ENCODE assay signal across 8 cellular contexts in the genomic region with DNA sequence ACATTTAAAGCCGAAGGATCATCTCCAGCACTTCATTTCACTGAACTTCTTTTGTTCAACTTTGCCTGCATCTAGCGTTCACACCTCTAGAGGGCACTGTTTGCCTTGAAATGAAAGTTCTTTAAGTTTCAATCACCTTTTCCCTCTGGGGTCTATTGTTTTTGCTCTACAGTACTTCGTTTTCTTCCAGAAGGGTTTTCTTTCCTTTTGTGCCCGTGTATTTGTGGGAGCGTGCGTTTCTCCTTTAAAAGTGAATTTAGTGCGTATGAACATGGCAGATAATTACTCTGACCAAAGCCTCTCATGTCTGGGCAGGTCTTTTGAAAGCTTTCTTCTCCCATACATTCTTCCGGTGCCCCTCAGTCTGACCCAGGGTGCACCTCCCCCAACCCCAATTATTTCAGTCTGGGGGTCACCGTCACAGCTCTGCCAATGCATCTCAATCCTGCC.
DNase-seq lines count a peak whose midpoint lies in the region; ATAC-seq lines count a peak whose summit lies in the region.

No MANE protein-coding gene starts in this region.

- peaks cover 3% of the 10 kb centered on the region for H3K27me3 Mint-ChIP-seq in activated T-helper 1 cell treated with anti-CD3 and anti-CD28 coated beads, Interleukin-12 subunit alpha, Interleukin-12 subunit beta, Interleukin-2, Interleukin-4 antibody, amounts not matched to agents 30 ng/mL and 10 ng/mL and 1 ng/mL, durations not matched to agents 14 hours and 24 hours and 36 hours (ENCODE audit: insufficient read depth)

- DNase-seq in DMS153 treated with DMSO at 0.1 percent for 48 hours (lab: John Stamatoyannopoulos, UW; ENCODE audit: unreplicated experiment) = peak; percentile 97
- DNase-seq in NCI-H510A (lab: John Stamatoyannopoulos, UW) = peak; percentile 26
- peak; percentile 8 for DNase-seq in activated T-helper 1 cell treated with anti-CD3 and anti-CD28 coated beads, Interleukin-12 subunit alpha, Interleukin-12 subunit beta, Interleukin-2, Interleukin-4 antibody, amounts not matched to agents 30 ng/mL and 10 ng/mL and 1 ng/mL, durations not matched to agents 14 hours and 24 hours and 36 hours (ENCODE audit: low spot score)
- peak; percentile 83 for DNase-seq in iPS DF 4.7 (ENCODE audit: extremely low read depth, low spot score)
- peak; percentile 29 for DNase-seq in smooth muscle cell of the brain vasculature (ENCODE audit: low read depth, low spot score)

- H3K27ac Mint-ChIP-seq in activated T-helper 1 cell treated with anti-CD3 and anti-CD28 coated beads, Interleukin-12 subunit alpha, Interleukin-12 subunit beta, Interleukin-2, Interleukin-4 antibody, amounts not matched to agents 30 ng/mL and 10 ng/mL and 1 ng/mL, durations not matched to agents 14 hours and 24 hours and 36 hours = no peak overlapping the region

- H3K4me1 Mint-ChIP-seq in activated T-helper 1 cell treated with anti-CD3 and anti-CD28 coated beads, Interleukin-12 subunit alpha, Interleukin-12 subunit beta, Interleukin-2, Interleukin-4 antibody, amounts not matched to agents 30 ng/mL and 10 ng/mL and 1 ng/mL, durations not matched to agents 14 hours and 24 hours and 36 hours (ENCODE audit: low read depth) = no peaks in the 10 kb centered on the region

- intact Hi-C loops in activated T-helper 1 cell treated with anti-CD3 and anti-CD28 coated beads, Interleukin-12 subunit alpha, Interleukin-12 subunit beta, Interleukin-2, Interleukin-4 antibody, amounts not matched to agents 30 ng/mL and 10 ng/mL and 1 ng/mL, durations not matched to agents 14 hours and 24 hours and 36 hours (cut with micrococcal nuclease) = no loop called here

- H3K9me3 Mint-ChIP-seq in activated T-helper 1 cell treated with anti-CD3 and anti-CD28 coated beads, Interleukin-12 subunit alpha, Interleukin-12 subunit beta, Interleukin-2, Interleukin-4 antibody, amounts not matched to agents 30 ng/mL and 10 ng/mL and 1 ng/mL, durations not matched to agents 14 hours and 24 hours and 36 hours = no peaks in the 10 kb centered on the region

- no peaks in the 10 kb centered on the region for H3K36me3 Mint-ChIP-seq in activated T-helper 1 cell treated with anti-CD3 and anti-CD28 coated beads, Interleukin-12 subunit alpha, Interleukin-12 subunit beta, Interleukin-2, Interleukin-4 antibody, amounts not matched to agents 30 ng/mL and 10 ng/mL and 1 ng/mL, durations not matched to agents 14 hours and 24 hours and 36 hours (ENCODE audit: low read depth)

- ATAC-seq in HG02885 (IDR thresholded peaks at IDR 0.05; ENCODE audit: poor library complexity, unreplicated experiment) = peak; percentile 45
- ATAC-seq in HG03280 (IDR thresholded peaks at IDR 0.05; ENCODE audit: unreplicated experiment) = no peak
- ATAC-seq in GM21423 (IDR thresholded peaks at IDR 0.05; ENCODE audit: unreplicated experiment) = no peak

- no peak overlapping the region for H3K4me3 Mint-ChIP-seq in activated T-helper 1 cell treated with anti-CD3 and anti-CD28 coated beads, Interleukin-12 subunit alpha, Interleukin-12 subunit beta, Interleukin-2, Interleukin-4 antibody, amounts not matched to agents 30 ng/mL and 10 ng/mL and 1 ng/mL, durations not matched to agents 14 hours and 24 hours and 36 hours

Comparison
In these comparisons a context has a peak if more than half of its experiments do, and no peak if none do; other contexts are left out.
1. DNase-seq: peak in every context shown above with its lines; median percentile 97 in DMS153 treated with DMSO at 0.1 percent for 48 hours; 83 in iPS DF 4.7; 29 in smooth muscle cell of the brain vasculature; 26 in NCI-H510A; 8 in activated T-helper 1 cell treated with anti-CD3 and anti-CD28 coated beads, Interleukin-12 subunit alpha, Interleukin-12 subunit beta, Interleukin-2, Interleukin-4 antibody, amounts not matched to agents 30 ng/mL and 10 ng/mL and 1 ng/mL, durations not matched to agents 14 hours and 24 hours and 36 hours.